Comparison of ENCODE assay signal across 8 cellular contexts in the genomic region with DNA sequence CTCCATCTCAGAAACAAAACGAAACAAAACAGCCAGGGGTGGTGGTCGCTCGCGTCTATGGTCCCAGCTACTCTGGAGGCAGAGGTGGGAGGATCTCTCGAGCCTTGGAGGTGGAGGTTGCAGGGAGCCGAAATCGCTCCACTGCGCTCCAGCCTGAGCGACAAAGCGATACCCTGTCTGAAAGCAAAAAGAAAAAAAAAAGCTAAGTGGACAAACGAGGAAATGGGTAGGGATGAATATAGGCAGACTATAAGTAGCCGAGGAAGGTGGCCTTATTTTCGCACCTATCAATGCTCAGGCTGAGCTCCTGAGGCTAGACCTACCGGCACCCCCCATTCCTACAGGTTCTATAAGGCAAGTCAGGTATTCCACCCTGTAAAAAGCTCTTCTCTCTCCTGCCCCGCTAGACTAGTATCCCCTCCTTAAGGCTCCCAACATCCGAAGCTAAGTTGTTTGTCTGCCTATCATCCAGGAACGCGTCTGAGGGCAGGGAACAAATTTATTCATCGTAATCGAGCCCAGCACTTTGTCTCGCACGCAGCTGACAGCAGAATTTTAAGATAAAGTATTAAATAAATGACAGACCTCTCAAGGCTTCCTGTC. TPM values are rescaled to one million over a fixed set of nuclear protein-coding genes. Genes with fewer than 3 reads are reported as not detected.
DNase-seq lines count a peak whose midpoint lies in the region; ATAC-seq and TF ChIP-seq lines count a peak whose summit lies in the region.

No MANE protein-coding gene starts in this region.

- peak overlapping the region; percentile 88 for H3K4me2 ChIP-seq in skeletal muscle satellite cell (ENCODE audit: low read length)

- DNase-seq in activated T-cell treated with anti-CD3 and anti-CD28 coated beads, Interleukin-2, amount 50 U/mL, for 4 hours: no peak
- no peak for DNase-seq in activated T-cell treated with anti-CD3 and anti-CD28 coated beads, Interleukin-2, amount 50 U/mL, for 1 hour
- DNase-seq in NCI-H146 treated with DMSO at 0.1 percent for 48 hours (lab: John Stamatoyannopoulos, UW; ENCODE audit: unreplicated experiment) (peak; percentile 39), right atrium auricular region (ENCODE audit: low spot score) (no peak), mucosa of gallbladder (ENCODE audit: low spot score) (no peak)
- peak; percentile 70 for DNase-seq in activated effector memory CD4-positive, alpha-beta T cell treated with anti-CD3 and anti-CD28 coated beads, Interleukin-2, amount 50 U/mL, for 16 hours

- H3K27me3 ChIP-seq in right atrium auricular region (no peaks in the 10 kb centered on the region), skeletal muscle satellite cell (ENCODE audit: control insufficient read depth, insufficient read depth, low read length) (no peaks in the 10 kb centered on the region)

- peak overlapping the region; percentile 53 to 93 for H3K4me3 ChIP-seq in right atrium auricular region
- H3K4me3 ChIP-seq in skeletal muscle satellite cell (ENCODE audit: low read length): peak overlapping the region; percentile 91

- H3K36me3 ChIP-seq in right atrium auricular region (no peaks in the 10 kb centered on the region), skeletal muscle satellite cell (ENCODE audit: insufficient read depth, low read length) (peaks cover 13% of the 10 kb centered on the region)

- no peak for TF ChIP-seq CTCF in right atrium auricular region (IDR thresholded peaks at IDR 0.05)

- H3K9ac ChIP-seq in skeletal muscle satellite cell (ENCODE audit: low read depth, low read length): peak overlapping the region; percentile 85

- H3K4me1 Mint-ChIP-seq in activated T-cell treated with anti-CD3 and anti-CD28 coated beads, Interleukin-2, amount 50 U/mL, for 4 hours (ENCODE audit: low read depth): peaks cover 28% of the 10 kb centered on the region

- H3K4me1 ChIP-seq in right atrium auricular region (peaks cover 0 to 17% of the 10 kb centered on the region in 2 donors), skeletal muscle satellite cell (ENCODE audit: control insufficient read depth, insufficient read depth, low read length) (no peaks in the 10 kb centered on the region)

- H3K9me3 ChIP-seq in right atrium auricular region (no peaks in the 10 kb centered on the region), skeletal muscle satellite cell (replicated peaks; ENCODE audit: low read length) (no peaks in the 10 kb centered on the region)

- peaks cover 9% of the 10 kb centered on the region for H3K36me3 Mint-ChIP-seq in activated T-cell treated with anti-CD3 and anti-CD28 coated beads, Interleukin-2, amount 50 U/mL, for 4 hours (ENCODE audit: insufficient read depth)

- no peaks in the 10 kb centered on the region for H3K27me3 Mint-ChIP-seq in activated T-cell treated with anti-CD3 and anti-CD28 coated beads, Interleukin-2, amount 50 U/mL, for 4 hours (ENCODE audit: low read depth)

- peak overlapping the region; percentile 98 for H3K4me3 Mint-ChIP-seq in activated T-cell treated with anti-CD3 and anti-CD28 coated beads, Interleukin-2, amount 50 U/mL, for 4 hours

- peak overlapping the region; percentile 81 to 83 for H3K27ac ChIP-seq in right atrium auricular region

- peak; percentile 41 to 49 for ATAC-seq in activated T-cell treated with anti-CD3 and anti-CD28 coated beads, Interleukin-2, amount 50 U/mL, for 4 hours
- ATAC-seq in HG02678 (IDR thresholded peaks at IDR 0.05; ENCODE audit: unreplicated experiment): peak; percentile 31

- no peaks in the 10 kb centered on the region for H3K9me3 Mint-ChIP-seq in activated T-cell treated with anti-CD3 and anti-CD28 coated beads, Interleukin-2, amount 50 U/mL, for 4 hours

RNA-seq across cellular contexts. Expression of a gene that starts 0.6 kb away (rescaled TPM):
- 10 to 100 TPM; 19.3 to 22.2 (median 19.5) TPM for total RNA-seq in activated T-cell treated with anti-CD3 and anti-CD28 coated beads, Interleukin-2, amount 50 U/mL, for 4 hours
- total RNA-seq in right atrium auricular region (1 to 10 TPM; 9.2 to 9.3 TPM), mucosa of gallbladder (16.3 TPM)
- 9.1 and 10.9 TPM in 2 replicates for total RNA-seq in skeletal muscle satellite cell (2012; rRNA removed)

RNA-seq across cellular contexts. Expression of a gene that starts 9.5 kb away (rescaled TPM):
- total RNA-seq in activated T-cell treated with anti-CD3 and anti-CD28 coated beads, Interleukin-2, amount 50 U/mL, for 4 hours: 10 to 100 TPM; 74.7 to 93.0 (median 86.3) TPM
- total RNA-seq in right atrium auricular region (10 to 100 TPM; 15.2 to 17.4 TPM), mucosa of gallbladder (19.2 TPM)
- total RNA-seq in skeletal muscle satellite cell (2012; rRNA removed): 28.6 and 29.3 TPM in 2 replicates

Comparison
In these comparisons a context has a peak if more than half of its experiments do, and no peak if none do; other contexts are left out.
1. DNase-seq: peak in NCI-H146 treated with DMSO at 0.1 percent for 48 hours (single experiment) and activated effector memory CD4-positive, alpha-beta T cell treated with anti-CD3 and anti-CD28 coated beads, Interleukin-2, amount 50 U/mL, for 16 hours (single experiment); none in activated T-cell treated with anti-CD3 and anti-CD28 coated beads, Interleukin-2, amount 50 U/mL, for 4 hours (single experiment), activated T-cell treated with anti-CD3 and anti-CD28 coated beads, Interleukin-2, amount 50 U/mL, for 1 hour (single experiment), right atrium auricular region (single experiment) and mucosa of gallbladder (single experiment).